8 cellular contexts compared by ENCODE assay signal in the genomic region with DNA sequence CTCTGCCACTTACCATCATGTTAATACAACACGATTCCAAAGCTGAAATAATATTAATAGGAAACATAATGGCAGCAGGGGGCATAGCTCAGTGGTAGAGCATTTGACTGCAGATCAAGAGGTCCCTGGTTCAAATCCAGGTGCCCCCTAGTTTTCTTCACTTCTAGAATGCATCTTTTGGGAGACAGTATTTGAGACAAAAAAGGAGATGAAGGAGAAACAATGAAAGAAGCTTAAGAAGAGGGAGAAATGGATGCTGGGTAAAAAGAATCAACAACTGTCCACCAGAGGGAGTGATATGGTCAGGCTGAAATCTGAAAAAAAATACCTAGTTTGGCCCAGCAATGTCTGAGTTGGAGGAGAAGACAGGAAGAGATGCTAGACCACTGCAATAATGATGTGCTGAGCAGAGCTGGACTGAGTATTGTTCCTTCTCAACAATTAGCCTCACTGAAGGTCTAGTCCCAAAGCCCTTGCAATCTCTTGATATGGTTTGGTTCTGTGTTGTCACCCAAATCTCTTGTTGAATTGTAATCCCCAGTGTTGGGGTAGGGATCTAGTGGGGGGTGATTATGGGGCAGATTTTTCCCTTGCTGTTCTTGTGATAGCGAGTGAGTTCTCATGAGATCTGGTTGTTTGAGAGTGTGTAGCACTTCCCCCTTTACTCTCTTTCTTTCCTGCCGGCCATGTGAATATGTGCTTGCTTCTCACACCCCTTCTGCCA. TPM values are rescaled to one million over a fixed set of nuclear protein-coding genes. Genes with fewer than 3 reads are reported as not detected.
DNase-seq lines count a peak whose midpoint lies in the region; ATAC-seq, FAIRE-seq and TF ChIP-seq lines count a peak whose summit lies in the region.

No MANE protein-coding gene starts in this region.

- POLR2A ChIA-PET in RWPE1 (lab: Yijun Ruan, JAX; ENCODE audit: low non-redundant PET) = no interaction called here

- CTCF ChIA-PET in RWPE1 (lab: Yijun Ruan, JAX) = interaction anchor here (0.6 to 1.0 kb wide), 6 partner anchors 10 to 112 kb away, joined by 3 to 8 read pairs (median 3); no protein-coding TSS in a partner anchor

- H3K4me1 Mint-ChIP-seq in neural crest cell = no peaks in the 10 kb centered on the region

- DNase-seq in GM12865 (ENCODE audit: low read depth) = peak; percentile 70
- peak; percentile 41 for DNase-seq in HTR-8/SVneo (ENCODE audit: insufficient read length, low spot score)
- peak; percentile 31 for DNase-seq in RWPE1 (ENCODE audit: low spot score)
- DNase-seq in neural crest cell (ENCODE audit: low read depth, low spot score) = no peak
- no peak for DNase-seq in T1000 (lab: John Stamatoyannopoulos, UW)
- DNase-seq in SKM-1 (lab: John Stamatoyannopoulos, UW; ENCODE audit: unreplicated experiment) = no peak

- H3K27ac ChIP-seq in RWPE1 = no peak overlapping the region

- FAIRE-seq in A204.1 (lab: Jason Lieb, UNC) (peak; percentile 97), HTR-8/SVneo (lab: Jason Lieb, UNC) (no peak)

- H3K27me3 Mint-ChIP-seq in neural crest cell (ENCODE audit: low read depth) = peaks cover 17% of the 10 kb centered on the region

- no peaks in the 10 kb centered on the region for H3K36me3 Mint-ChIP-seq in neural crest cell (ENCODE audit: low read depth)

- H3K4me3 ChIP-seq in GM12865 (ENCODE audit: low read depth, low read length) = no peak overlapping the region

- ATAC-seq in esophagus mucosa = peak; percentile 56

- TF ChIP-seq CTCF in GM12865 (IDR thresholded peaks at IDR 0.05; ENCODE audit: insufficient read depth, low read depth, low read length, missing control alignments) = peak; percentile 53
- peak; percentile 60 for TF ChIP-seq CTCF in RWPE1 (conservative IDR thresholded peaks at IDR 0.05; ENCODE audit: low read depth)
- TF ChIP-seq CTCF in neural crest cell (conservative IDR thresholded peaks at IDR 0.05) = peak; percentile 72

- no peaks in the 10 kb centered on the region for H3K9me3 Mint-ChIP-seq in neural crest cell

- no peak overlapping the region for H3K4me3 Mint-ChIP-seq in neural crest cell

- no peak overlapping the region for H3K27ac Mint-ChIP-seq in neural crest cell (ENCODE audit: unreplicated experiment)

RNA-seq across cellular contexts. Expression of a gene that starts 48.3 kb away (rescaled TPM):
- total RNA-seq in esophagus mucosa (5.8 TPM), neural crest cell (15.3 and 18.0 TPM in 2 replicates)

Comparison
In these comparisons a context has a peak if more than half of its experiments do, and no peak if none do; other contexts are left out.
1. DNase-seq: peak in GM12865 (single experiment), HTR-8/SVneo (single experiment) and RWPE1 (single experiment); none in neural crest cell (single experiment), T1000 (single experiment) and SKM-1 (single experiment).
2. Peak in every context shown above with its lines, with median percentiles within 50 percentile points of each other: CTCF ChIP-seq.